ENCODE assay signal across 8 cellular contexts in genomic region chr10:22003111-22003963, GRCh38.
DNase-seq lines count a peak whose midpoint lies in the region; ATAC-seq and TF ChIP-seq lines count a peak whose summit lies in the region.

TSS of gene DNAJC1 (minus strand) at chr10:22003730. CDS start at chr10:22003434, 296 bp downstream.

- TF ChIP-seq CTCF in AG09319 (IDR thresholded peaks at IDR 0.05; ENCODE audit: low read depth, low read length): no peak

- peak; percentile 80 for DNase-seq in AG09319 (ENCODE audit: extremely low read depth, low read depth)
- peak; percentile 82 for DNase-seq in NCI-H345 treated with DMSO at 0.1 percent for 48 hours (lab: John Stamatoyannopoulos, UW; ENCODE audit: unreplicated experiment)
- DNase-seq in activated CD4-positive, CD25-positive, alpha-beta regulatory T cell (lab: John Stamatoyannopoulos, UW): peak; percentile 94 to 98 (median 96)
- DNase-seq in central memory CD4-positive, alpha-beta T cell: peak; percentile 96
- peak; percentile 98 for DNase-seq in inferior parietal cortex (ENCODE audit: extremely low spot score)
- peak; percentile 98 to 99 for DNase-seq in stimulated activated CD4-positive, alpha-beta T cell treated with anti-CD3 and anti-CD28 coated beads, Interleukin-12 subunit alpha, Interleukin-12 subunit beta, amount 100 ng/mL, for 24 hours (ENCODE audit: low read depth in 2 of 2)

- ATAC-seq in GM19025 (IDR thresholded peaks at IDR 0.05; ENCODE audit: low read depth, unreplicated experiment): peak; percentile 96
- peak; percentile 94 for ATAC-seq in HG03342 (IDR thresholded peaks at IDR 0.05; ENCODE audit: unreplicated experiment)

Comparison
In these comparisons a context has a peak if more than half of its experiments do, and no peak if none do; other contexts are left out.
1. Peak in every context shown above with its lines: DNase-seq and ATAC-seq.